8 cellular contexts compared by ENCODE assay signal in genomic region chr14:23095196-23096108, GRCh38. TPM values are rescaled to one million over a fixed set of nuclear protein-coding genes. Genes with fewer than 3 reads are reported as not detected.
DNase-seq lines count a peak whose midpoint lies in the region; ATAC-seq, FAIRE-seq and TF ChIP-seq lines count a peak whose summit lies in the region.

Gene C14orf119, plus strand, starts transcription at chr14:23095505. Its CDS starts 2,154 bp downstream, at chr14:23097659.

- TF ChIP-seq CTCF in D721Med (IDR thresholded peaks at IDR 0.05; ENCODE audit: insufficient read depth, missing control alignments) (no peak), fibroblast of the aortic adventitia (IDR thresholded peaks at IDR 0.05; ENCODE audit: insufficient read depth, low read length) (no peak), neural crest cell (conservative IDR thresholded peaks at IDR 0.05) (no peak), type B pancreatic cell (conservative IDR thresholded peaks at IDR 0.05) (no peak)

- DNase-seq in D721Med (ENCODE audit: insufficient read length, low spot score), result peak; percentile 92
- DNase-seq in activated T-cell treated with anti-CD3 and anti-CD28 coated beads, Interleukin-2, amount 50 U/mL, for 24 hours, result peak; percentile 90
- DNase-seq in fibroblast of the aortic adventitia (ENCODE audit: low read depth), result peak; percentile 100
- no peak for DNase-seq in neural crest cell (ENCODE audit: low read depth, low spot score)
- DNase-seq in type B pancreatic cell (ENCODE audit: extremely low spot score, unreplicated experiment), result peak; percentile 99
- DNase-seq in midbrain (lab: John Stamatoyannopoulos, UW), result no peak

- H3K4me3 Mint-ChIP-seq in IgD-negative memory B cell, result no peak within 1 kb of the TSS
- H3K4me3 Mint-ChIP-seq in activated T-cell treated with anti-CD3 and anti-CD28 coated beads, Interleukin-2, amount 50 U/mL, for 24 hours, result no peak within 1 kb of the TSS
- H3K4me3 Mint-ChIP-seq in neural crest cell, result no peak within 1 kb of the TSS
- no peak within 1 kb of the TSS for H3K4me3 Mint-ChIP-seq in type B pancreatic cell

- no peak for FAIRE-seq in D721Med (lab: Jason Lieb, UNC)

- H3K27ac Mint-ChIP-seq in IgD-negative memory B cell (no peak within 1 kb of the TSS), neural crest cell (ENCODE audit: unreplicated experiment) (no peak within 1 kb of the TSS), type B pancreatic cell (no peak within 1 kb of the TSS)
- H3K27ac Mint-ChIP-seq in activated T-cell treated with anti-CD3 and anti-CD28 coated beads, Interleukin-2, amount 50 U/mL, for 24 hours, result no peak within 1 kb of the TSS

- H3K9me3 Mint-ChIP-seq in IgD-negative memory B cell, result no peaks in the 10 kb centered on the region
- H3K9me3 Mint-ChIP-seq in activated T-cell treated with anti-CD3 and anti-CD28 coated beads, Interleukin-2, amount 50 U/mL, for 24 hours, result no peaks in the 10 kb centered on the region
- no peaks in the 10 kb centered on the region for H3K9me3 Mint-ChIP-seq in neural crest cell
- H3K9me3 Mint-ChIP-seq in type B pancreatic cell, result no peaks in the 10 kb centered on the region

- peak; percentile 93 for ATAC-seq in GM21529 (IDR thresholded peaks at IDR 0.05; ENCODE audit: unreplicated experiment)

- no peaks in the 10 kb centered on the region for H3K27me3 Mint-ChIP-seq in IgD-negative memory B cell
- no peaks in the 10 kb centered on the region for H3K27me3 Mint-ChIP-seq in activated T-cell treated with anti-CD3 and anti-CD28 coated beads, Interleukin-2, amount 50 U/mL, for 24 hours
- no peaks in the 10 kb centered on the region for H3K27me3 Mint-ChIP-seq in neural crest cell (ENCODE audit: low read depth)
- no peaks in the 10 kb centered on the region for H3K27me3 Mint-ChIP-seq in type B pancreatic cell

- H3K36me3 Mint-ChIP-seq in IgD-negative memory B cell (peaks cover 2% of the 10 kb centered on the region), neural crest cell (ENCODE audit: low read depth) (peaks cover 8% of the 10 kb centered on the region), type B pancreatic cell (peaks cover 23% of the 10 kb centered on the region)
- H3K36me3 Mint-ChIP-seq in activated T-cell treated with anti-CD3 and anti-CD28 coated beads, Interleukin-2, amount 50 U/mL, for 24 hours (ENCODE audit: low read depth), result peaks cover 60% of the 10 kb centered on the region

- H3K4me1 Mint-ChIP-seq in IgD-negative memory B cell (peaks cover 8 to 35% (median 13%) of the 10 kb centered on the region in 3 donors), neural crest cell (peaks cover 15% of the 10 kb centered on the region), type B pancreatic cell (ENCODE audit: unreplicated experiment) (peaks cover 15% of the 10 kb centered on the region)
- H3K4me1 Mint-ChIP-seq in activated T-cell treated with anti-CD3 and anti-CD28 coated beads, Interleukin-2, amount 50 U/mL, for 24 hours (ENCODE audit: low read depth), result peaks cover 48% of the 10 kb centered on the region

- H3K4me3 ChIP-seq in fibroblast of the aortic adventitia (ENCODE audit: low read depth, low read length), result peak within 1 kb of the TSS; percentile 99

RNA-seq across cellular contexts. Expression of gene C14orf119, which starts in this region (rescaled TPM):
- 68.7 TPM for polyA plus RNA-seq in IgD-negative memory B cell
- 13.0 and 60.2 TPM in 2 replicates for total RNA-seq in fibroblast of the aortic adventitia (ENCODE audit: low replicate concordance)
- 46.1 and 48.6 TPM in 2 replicates for total RNA-seq in neural crest cell
- total RNA-seq in type B pancreatic cell (ENCODE audit: low replicate concordance), result 53.0 and 67.2 TPM in 2 replicates

Comparison
In these comparisons a context has a peak if more than half of its experiments do, and no peak if none do; other contexts are left out.
1. DNase-seq: peak in D721Med (single experiment), activated T-cell treated with anti-CD3 and anti-CD28 coated beads, Interleukin-2, amount 50 U/mL, for 24 hours (single experiment), fibroblast of the aortic adventitia (single experiment) and type B pancreatic cell (single experiment); none in neural crest cell (single experiment) and midbrain (single experiment).